Comparison of ENCODE assay signal across 8 cellular contexts in genomic region chr3:141076821-141077571, GRCh38. TPM values are rescaled to one million over a fixed set of nuclear protein-coding genes. Genes with fewer than 3 reads are reported as not detected.
DNase-seq lines count a peak whose midpoint lies in the region; ATAC-seq and FAIRE-seq lines count a peak whose summit lies in the region.

No MANE protein-coding gene starts in this region.

- H3K27me3 ChIP-seq in mesendoderm (ENCODE audit: insufficient read depth, low read length, poor library complexity) (no peaks in the 10 kb centered on the region), small intestine (ENCODE audit: control insufficient read depth in 2 of 2, insufficient read depth in 2 of 2, low read length in 2 of 2) (no peaks in the 10 kb centered on the region)

- H3K23ac ChIP-seq in mesendoderm (ENCODE audit: low read length) = no peak overlapping the region

- H2BK120ac ChIP-seq in mesendoderm (ENCODE audit: low read depth, low read length) = no peak overlapping the region

- H2AK5ac ChIP-seq in mesendoderm (ENCODE audit: low read length) = peak overlapping the region; percentile 1

- H2BK15ac ChIP-seq in mesendoderm (replicated peaks; ENCODE audit: low read depth) = no peak overlapping the region

- H2BK5ac ChIP-seq in mesendoderm (ENCODE audit: low read length) = no peak overlapping the region

- H3K4me3 ChIP-seq in mesendoderm (ENCODE audit: low read length) = no peak overlapping the region
- no peak overlapping the region for H3K4me3 ChIP-seq in small intestine (ENCODE audit: low read depth in 1 of 2, low read length in 2 of 2)

- WGBS in mesendoderm (ENCODE audit: extremely low coverage, insufficient coverage, low lambda C conversion rate) = no CpG with 5 or more reads among the region's 23 CpGs
- WGBS in small intestine, 3 donors = 19 to 36% (median 25%) methylated on average over 23 of the region's 23 CpGs

- no peak for FAIRE-seq in small intestine (lab: Jason Lieb, UNC)

- ATAC-seq in GM18868 (IDR thresholded peaks at IDR 0.05; ENCODE audit: unreplicated experiment) = no peak

- H4K5ac ChIP-seq in mesendoderm (ENCODE audit: low read length) = no peak overlapping the region

- no peaks in the 10 kb centered on the region for H3K9me3 ChIP-seq in small intestine (ENCODE audit: control insufficient read depth, low read depth)

- DNase-seq in EL = peak; percentile 20
- DNase-seq in NCI-H2107 (lab: John Stamatoyannopoulos, UW) = peak; percentile 33
- DNase-seq in mesendoderm = peak; percentile 66
- DNase-seq in substantia nigra (lab: John Stamatoyannopoulos, UW) = peak in 25 of 49 donors; percentile 7 to 68 (median 25)
- DNase-seq in DMS 273 (lab: John Stamatoyannopoulos, UW; ENCODE audit: unreplicated experiment) = no peak
- DNase-seq in small intestine = no peak

- H4K8ac ChIP-seq in mesendoderm (ENCODE audit: low read depth, low read length) = no peak overlapping the region

- peak overlapping the region; percentile 46 for H3K18ac ChIP-seq in mesendoderm (ENCODE audit: low read length)

- peaks cover 6% of the 10 kb centered on the region for H3K79me2 ChIP-seq in mesendoderm (ENCODE audit: control insufficient read depth, insufficient read depth, low read length)

- H3K9ac ChIP-seq in mesendoderm (ENCODE audit: low read length) = peak overlapping the region; percentile 23

- H3K4ac ChIP-seq in mesendoderm (ENCODE audit: low read depth, low read length) = no peak overlapping the region

- H3K4me1 ChIP-seq in mesendoderm (ENCODE audit: control insufficient read depth, low read depth, low read length) (peaks cover 29% of the 10 kb centered on the region), small intestine (ENCODE audit: control insufficient read depth in 2 of 2, insufficient read depth in 1 of 2, low read depth in 1 of 2, low read length in 1 of 2) (no peaks in the 10 kb centered on the region)

- H3K27ac ChIP-seq in cingulate gyrus (ENCODE audit: low read depth, low read length) (peak overlapping the region; percentile 33), mesendoderm (ENCODE audit: low read depth, low read length) (peak overlapping the region; percentile 56), substantia nigra (ENCODE audit: low read depth, low read length, poor library complexity, severe bottlenecking) (peak overlapping the region; percentile 5), small intestine (ENCODE audit: low read depth in 1 of 2, low read length in 1 of 2) (no peak overlapping the region)

- peak overlapping the region; percentile 70 for H3K56ac ChIP-seq in mesendoderm (ENCODE audit: low read length)

- H3K4me2 ChIP-seq in mesendoderm (ENCODE audit: low read length) = no peak overlapping the region

- peaks cover 10% of the 10 kb centered on the region for H3K79me1 ChIP-seq in mesendoderm (ENCODE audit: low read length)

- H3K36me3 ChIP-seq in mesendoderm (ENCODE audit: control insufficient read depth, insufficient read depth, low read length) (no peaks in the 10 kb centered on the region), small intestine (ENCODE audit: control insufficient read depth in 2 of 2, insufficient read depth in 2 of 2, low read length in 2 of 2) (no peaks in the 10 kb centered on the region)

RNA-seq across cellular contexts. Expression of gene SPSB4, which starts 25.8 kb away (rescaled TPM):
- polyA plus RNA-seq in mesendoderm (2013, experiment 1 of 2) = 23.3 TPM
- 23.3 TPM for polyA plus RNA-seq in mesendoderm (2013, experiment 2 of 2)
- under 1 TPM in 1 of 3 donors, not detected in 2; 0.27 TPM for polyA plus RNA-seq in small intestine

Comparison
In these comparisons a context has a peak if more than half of its experiments do, and no peak if none do; other contexts are left out.
1. DNase-seq: peak in EL (single experiment), NCI-H2107 (single experiment), mesendoderm (single experiment) and substantia nigra (25 of 49); none in DMS 273 (single experiment) and small intestine (single experiment).
2. H3K27ac ChIP-seq: peak in cingulate gyrus (single experiment), mesendoderm (single experiment) and substantia nigra (single experiment); none in small intestine (0 of 2).